In the genomic region with DNA sequence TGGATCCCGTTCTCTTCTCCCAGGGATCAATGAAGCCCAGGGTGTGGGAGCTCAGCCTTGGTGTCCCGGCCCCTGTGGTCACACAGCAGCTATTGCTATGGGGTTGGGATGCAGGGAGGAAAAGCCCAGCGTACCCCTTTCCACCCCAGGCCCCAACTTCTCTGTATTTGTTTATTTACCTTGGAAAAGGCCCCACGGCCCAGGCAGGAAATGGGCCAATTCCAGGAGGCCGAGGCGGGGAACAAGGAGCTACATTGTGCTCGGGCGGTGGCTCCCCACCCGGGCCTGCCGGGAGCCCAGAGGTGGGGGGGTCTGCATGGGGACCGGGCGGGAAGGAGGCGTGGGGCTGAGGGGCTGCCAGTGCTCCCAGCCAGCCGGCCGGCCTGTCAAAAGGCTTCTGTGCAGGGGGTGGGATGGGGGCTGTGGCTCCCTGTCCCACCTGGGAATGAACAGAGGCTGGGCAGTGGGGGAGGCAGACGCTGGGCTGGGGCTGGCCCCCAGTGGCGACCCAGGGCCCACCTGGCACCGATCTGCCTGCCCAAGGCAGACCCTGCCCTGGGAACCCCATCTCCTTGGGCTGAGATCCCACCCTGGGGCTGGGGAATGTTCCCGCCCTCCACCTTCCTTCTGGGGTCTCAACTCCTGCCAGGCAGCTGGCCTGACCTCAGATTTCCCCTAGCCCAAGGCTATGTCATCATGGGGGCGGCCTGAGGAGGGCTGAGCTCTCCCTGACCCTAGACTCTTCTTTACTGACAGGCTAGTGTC, we compare ENCODE assay signal across 7 cellular contexts. TPM values are rescaled to one million over a fixed set of nuclear protein-coding genes. Genes with fewer than 3 reads are reported as not detected.
DNase-seq lines count a peak whose midpoint lies in the region; ATAC-seq and TF ChIP-seq lines count a peak whose summit lies in the region.
"Not testable (repeated sequence)": the region's sequence is repeated elsewhere in the genome, so short reads cannot be mapped to it uniquely, and the experiment has no call there.

No MANE protein-coding gene starts in this region.

- not testable (repeated sequence) for H3K4me1 Mint-ChIP-seq in naive thymus-derived CD8-positive, alpha-beta T cell

- POLR2A ChIA-PET in HCT116 (lab: Charles Lee); naive thymus-derived CD8-positive, alpha-beta T cell (lab: Charles Lee): not testable (repeated sequence)

- not testable (repeated sequence) for H4K20me1 ChIP-seq in HCT116 (ENCODE audit: insufficient read depth); mammary epithelial cell (ENCODE audit: insufficient read depth, low read length)

- H3K9ac ChIP-seq in HCT116 (ENCODE audit: low read length); mammary epithelial cell (ENCODE audit: insufficient read depth, low read length): not testable (repeated sequence)

- not testable (repeated sequence) for TF ChIP-seq CTCF in HCT116 (IDR thresholded peaks at IDR 0.05 in 2 of 3, conservative IDR thresholded peaks at IDR 0.05 in 1 of 3; ENCODE audit: borderline replicate concordance in 1 of 3, insufficient read depth in 1 of 3, low read depth in 2 of 3, low read length in 2 of 3); mammary epithelial cell (conservative IDR thresholded peaks at IDR 0.05 in 1 of 2, IDR thresholded peaks at IDR 0.05 in 1 of 2; ENCODE audit: extremely low read depth in 1 of 2, insufficient read depth in 1 of 2, low read depth in 1 of 2, low read length in 2 of 2)

- intact Hi-C loops in HCT116 (cut with micrococcal nuclease); mammary epithelial cell (cut with micrococcal nuclease): not testable (repeated sequence)

- not testable (repeated sequence) for TF ChIP-seq POLR2A in HCT116 (IDR thresholded peaks at IDR 0.05; ENCODE audit: borderline replicate concordance, extremely low read depth, insufficient read depth, insufficient read length)

- not testable (repeated sequence) for H3K27ac ChIP-seq in HCT116 (ENCODE audit: low read depth, low read length); mammary epithelial cell (ENCODE audit: insufficient read depth, low read depth, low read length)

- H3K36me3 Mint-ChIP-seq in naive thymus-derived CD8-positive, alpha-beta T cell: not testable (repeated sequence)

- dilution Hi-C loops in mammary epithelial cell (cut with HindIII; ENCODE audit: low sequenced_read_pairs): not testable (repeated sequence)

- not testable (repeated sequence) for BruUV-seq in HCT116 (replicated peaks; lab: Mats Ljungman, UMichigan); mammary epithelial cell (replicated peaks; lab: Mats Ljungman, UMichigan)

- H3K36me3 ChIP-seq in HCT116 (ENCODE audit: control insufficient read depth in 1 of 2, insufficient read depth in 2 of 2, low read length in 2 of 2); mammary epithelial cell (ENCODE audit: insufficient read depth, low read length): not testable (repeated sequence)

- ATAC-seq in HCT116 (peak; percentile 46; the same call in 1 of the 2 replicates), SK-N-SH treated with all-trans-retinoic acid at 6 μM for 48 hours (peak; percentile 39)
- ATAC-seq in naive thymus-derived CD8-positive, alpha-beta T cell: peak; percentile 23 to 46
- ATAC-seq in stimulated activated naive CD8-positive, alpha-beta T cell treated with anti-CD3 and anti-CD28 coated beads, Interleukin-15, Interleukin-2, amounts not matched to agents 100 U/mL and 50 U/mL, for 24 hours: peak; percentile 40

- H3K4me3 Mint-ChIP-seq in naive thymus-derived CD8-positive, alpha-beta T cell: not testable (repeated sequence)

- not testable (repeated sequence) for H3K9me3 ChIP-seq in HCT116 (ENCODE audit: control insufficient read depth in 1 of 2, insufficient read depth in 1 of 2, low read depth in 1 of 2, low read length in 2 of 2); mammary epithelial cell (replicated peaks; ENCODE audit: insufficient read depth, low read length)

- not testable (repeated sequence) for TF ChIP-seq RAD21 in HCT116 (IDR thresholded peaks at IDR 0.05; ENCODE audit: low read depth)

- WGBS in mammary epithelial cell (ENCODE audit: low coverage, missing lambda C conversion rate): 54% methylated on average over 3 of the region's 20 CpGs

- not testable (repeated sequence) for H3K4me1 ChIP-seq in HCT116 (ENCODE audit: control insufficient read depth in 1 of 2, insufficient read depth in 2 of 2, low read length in 2 of 2); mammary epithelial cell (ENCODE audit: insufficient read depth, low read length)

- H3K79me2 ChIP-seq in HCT116 (ENCODE audit: insufficient read depth, low read length); mammary epithelial cell (ENCODE audit: insufficient read depth, low read length): not testable (repeated sequence)

- RAD21 ChIA-PET in HCT116 (lab: Charles Lee; ENCODE audit: low non-redundant PET in 1 of 2, low total read pairs in 2 of 2, uncharacterized antibody in 2 of 2, unreplicated experiment in 2 of 2): not testable (repeated sequence)

- in situ Hi-C loops in mammary epithelial cell (cut with MboI; ENCODE audit: low sequenced_read_pairs in 2 of 2): not testable (repeated sequence)

- H3K27me3 ChIP-seq in HCT116 (ENCODE audit: insufficient read depth, low read length); mammary epithelial cell (ENCODE audit: insufficient read depth, low read length): not testable (repeated sequence)

- not testable (repeated sequence) for H3K9me2 ChIP-seq in HCT116 (ENCODE audit: insufficient read depth)

- DNase-seq in HCT116 (ENCODE audit: low read depth, low spot score); stimulated activated naive CD8-positive, alpha-beta T cell treated with anti-CD3 and anti-CD28 coated beads, Interleukin-15, Interleukin-2, amounts not matched to agents 100 U/mL and 50 U/mL, for 24 hours: not testable (repeated sequence)
- DNase-seq in mammary epithelial cell (peak; percentile 6), foreskin melanocyte (peak; percentile 28), islet precursor cell (peak; percentile 52)
- peak in 1 of 10 donors; percentile 47 for DNase-seq in naive thymus-derived CD8-positive, alpha-beta T cell

- H3K9me3 Mint-ChIP-seq in naive thymus-derived CD8-positive, alpha-beta T cell: not testable (repeated sequence)

- not testable (repeated sequence) for H2AFZ ChIP-seq in HCT116 (ENCODE audit: low read depth, low read length, poor library complexity, severe bottlenecking); mammary epithelial cell (ENCODE audit: low read depth, low read length)

- H3K27me3 Mint-ChIP-seq in naive thymus-derived CD8-positive, alpha-beta T cell: not testable (repeated sequence)

- H3K27ac Mint-ChIP-seq in naive thymus-derived CD8-positive, alpha-beta T cell: not testable (repeated sequence)

- H3K4me2 ChIP-seq in HCT116 (ENCODE audit: low read length); mammary epithelial cell (ENCODE audit: insufficient read depth, low read depth, low read length): not testable (repeated sequence)

- CTCF ChIA-PET in HCT116 (lab: Charles Lee); mammary epithelial cell (lab: Charles Lee; ENCODE audit: low non-redundant PET): not testable (repeated sequence)

- not testable (repeated sequence) for H3K4me3 ChIP-seq in HCT116 (replicated peaks in 1 of 2; ENCODE audit: low read depth in 1 of 2, low read length in 2 of 2); mammary epithelial cell (replicated peaks in 1 of 3; ENCODE audit: insufficient read depth in 1 of 3, low read depth in 2 of 3, low read length in 3 of 3)

RNA-seq across cellular contexts. Expression of gene GTF2IRD2, which starts 23.5 kb away (rescaled TPM):
- total RNA-seq in HCT116 (2021; ENCODE audit: unreplicated experiment) (9.2 TPM), mammary epithelial cell (10 to 100 TPM in 1 of 2 donors, 1 to 10 TPM in 1; 2.7 to 11.4 TPM)
- 7.5 and 8.4 TPM in 2 replicates for polyA plus RNA-seq in HCT116 (2012)
- polyA plus RNA-seq in mammary epithelial cell: 4.1 TPM
- polyA minus RNA-seq in mammary epithelial cell: 44.2 TPM
- 10 to 100 TPM; 40.8 to 43.0 TPM for total RNA-seq in naive thymus-derived CD8-positive, alpha-beta T cell
- polyA plus RNA-seq in naive thymus-derived CD8-positive, alpha-beta T cell: 10 to 100 TPM; 14.3 to 14.5 (median 14.4) TPM
